ENCODE assay signal across 8 cellular contexts in genomic region chr7:76393116-76394031, GRCh38. TPM values are rescaled to one million over a fixed set of nuclear protein-coding genes. Genes with fewer than 3 reads are reported as not detected.
DNase-seq lines count a peak whose midpoint lies in the region; ATAC-seq and TF ChIP-seq lines count a peak whose summit lies in the region.

No MANE protein-coding gene starts in this region.

- H3K4me3 ChIP-seq in DND-41 (ENCODE audit: low read depth in 1 of 2, low read length in 2 of 2) (peak overlapping the region; percentile 10 to 71; a peak in 3 of 4 replicates), Panc1 (ENCODE audit: low read depth in 2 of 2, low read length in 2 of 2) (peak overlapping the region; percentile 57 to 67), fibroblast of mammary gland (ENCODE audit: control insufficient read depth, low read depth, low read length) (peak overlapping the region; percentile 52)

- TF ChIP-seq CTCF in DND-41 (IDR thresholded peaks at IDR 0.05; ENCODE audit: borderline replicate concordance, extremely low read depth, low read length, poor library complexity, severe bottlenecking) (no peak), Panc1 (IDR thresholded peaks at IDR 0.05) (no peak), fibroblast of mammary gland (conservative IDR thresholded peaks at IDR 0.05; ENCODE audit: control insufficient read depth, insufficient read depth, low read depth, low read length) (no peak)

- no peaks in the 10 kb centered on the region for H3K9me3 ChIP-seq in DND-41 (ENCODE audit: insufficient read depth, low read length, severe bottlenecking)
- no peaks in the 10 kb centered on the region for H3K9me3 ChIP-seq in Panc1 (ENCODE audit: control insufficient read depth, insufficient read depth, low read depth, low read length)

- H3K36me3 ChIP-seq in DND-41 (ENCODE audit: insufficient read depth, low read length) (no peaks in the 10 kb centered on the region), Panc1 (ENCODE audit: control insufficient read depth, insufficient read depth, low read length) (no peaks in the 10 kb centered on the region)

- ATAC-seq in DND-41 (ENCODE audit: insufficient read depth, low read depth) (peak; percentile 94), GM21737 (IDR thresholded peaks at IDR 0.05; ENCODE audit: unreplicated experiment) (peak; percentile 89), Panc1 (peak; percentile 88)
- peak; percentile 90 to 93 for ATAC-seq in natural killer cell treated with Interleukin-12 subunit alpha and Interleukin-12 subunit beta and Interleukin-15 and Interleukin-18, amount 100 ng/mL, for 72 hours

- peak overlapping the region; percentile 91 for H2AFZ ChIP-seq in DND-41 (ENCODE audit: low read depth, low read length)

- peak; percentile 88 for DNase-seq in DND-41
- peak; percentile 92 for DNase-seq in KBM-7
- DNase-seq in Panc1 (ENCODE audit: low read depth, low spot score) = peak; percentile 85
- peak; percentile 90 for DNase-seq in activated T-helper 1 cell treated with anti-CD3 and anti-CD28 coated beads, Interleukin-12 subunit alpha, Interleukin-12 subunit beta, Interleukin-2, Interleukin-4 antibody, amounts not matched to agents 30 ng/mL and 10 ng/mL and 1 ng/mL, durations not matched to agents 14 hours and 24 hours and 36 hours (ENCODE audit: low spot score)
- DNase-seq in fibroblast of mammary gland (ENCODE audit: low read depth) = peak; percentile 80
- peak; percentile 95 for DNase-seq in natural killer cell treated with Interleukin-12 subunit alpha and Interleukin-12 subunit beta and Interleukin-15 and Interleukin-18, amount 100 ng/mL, for 72 hours (ENCODE audit: low spot score)
- DNase-seq in stimulated activated naive CD4-positive, alpha-beta T cell treated with Interleukin-2 at 50 U/mL for 16 hours (lab: John Stamatoyannopoulos, UW) = peak; percentile 85

- H3K27ac Mint-ChIP-seq in activated T-helper 1 cell treated with anti-CD3 and anti-CD28 coated beads, Interleukin-12 subunit alpha, Interleukin-12 subunit beta, Interleukin-2, Interleukin-4 antibody, amounts not matched to agents 30 ng/mL and 10 ng/mL and 1 ng/mL, durations not matched to agents 14 hours and 24 hours and 36 hours = peak overlapping the region; percentile 97
- H3K27ac Mint-ChIP-seq in natural killer cell treated with Interleukin-12 subunit alpha and Interleukin-12 subunit beta and Interleukin-15 and Interleukin-18, amount 100 ng/mL, for 72 hours = peak overlapping the region; percentile 69 to 90

- H3K4me1 ChIP-seq in DND-41 (ENCODE audit: insufficient read depth, low read length) (peaks cover 24% of the 10 kb centered on the region), Panc1 (ENCODE audit: control insufficient read depth, insufficient read depth, low read length) (peaks cover 10% of the 10 kb centered on the region)

- H3K9me3 Mint-ChIP-seq in activated T-helper 1 cell treated with anti-CD3 and anti-CD28 coated beads, Interleukin-12 subunit alpha, Interleukin-12 subunit beta, Interleukin-2, Interleukin-4 antibody, amounts not matched to agents 30 ng/mL and 10 ng/mL and 1 ng/mL, durations not matched to agents 14 hours and 24 hours and 36 hours = no peaks in the 10 kb centered on the region
- no peaks in the 10 kb centered on the region for H3K9me3 Mint-ChIP-seq in natural killer cell treated with Interleukin-12 subunit alpha and Interleukin-12 subunit beta and Interleukin-15 and Interleukin-18, amount 100 ng/mL, for 72 hours

- peak overlapping the region; percentile 69 for H3K9ac ChIP-seq in DND-41 (ENCODE audit: low read depth, low read length)

- H3K27me3 Mint-ChIP-seq in activated T-helper 1 cell treated with anti-CD3 and anti-CD28 coated beads, Interleukin-12 subunit alpha, Interleukin-12 subunit beta, Interleukin-2, Interleukin-4 antibody, amounts not matched to agents 30 ng/mL and 10 ng/mL and 1 ng/mL, durations not matched to agents 14 hours and 24 hours and 36 hours (ENCODE audit: insufficient read depth) = peaks cover 2% of the 10 kb centered on the region
- no peaks in the 10 kb centered on the region for H3K27me3 Mint-ChIP-seq in natural killer cell treated with Interleukin-12 subunit alpha and Interleukin-12 subunit beta and Interleukin-15 and Interleukin-18, amount 100 ng/mL, for 72 hours

- in situ Hi-C loops in KBM-7 (cut with MboI; ENCODE audit: low pct_unique_long_range_greater_than_20kb, low sequenced_read_pairs) = no loop called here
- in situ Hi-C loops in Panc1 (cut with HindIII; ENCODE audit: low pct_unique_long_range_greater_than_20kb, low sequenced_read_pairs) = no loop called here

- no peaks in the 10 kb centered on the region for H3K36me3 Mint-ChIP-seq in activated T-helper 1 cell treated with anti-CD3 and anti-CD28 coated beads, Interleukin-12 subunit alpha, Interleukin-12 subunit beta, Interleukin-2, Interleukin-4 antibody, amounts not matched to agents 30 ng/mL and 10 ng/mL and 1 ng/mL, durations not matched to agents 14 hours and 24 hours and 36 hours (ENCODE audit: low read depth)
- no peaks in the 10 kb centered on the region for H3K36me3 Mint-ChIP-seq in natural killer cell treated with Interleukin-12 subunit alpha and Interleukin-12 subunit beta and Interleukin-15 and Interleukin-18, amount 100 ng/mL, for 72 hours

- H3K79me2 ChIP-seq in DND-41 (ENCODE audit: insufficient read depth, low read length) = no peaks in the 10 kb centered on the region

- no peaks in the 10 kb centered on the region for H4K20me1 ChIP-seq in DND-41 (ENCODE audit: insufficient read depth, low read length)

- intact Hi-C loops in Panc1 (cut with micrococcal nuclease; ENCODE audit: unreplicated experiment) = no loop called here
- intact Hi-C loops in activated T-helper 1 cell treated with anti-CD3 and anti-CD28 coated beads, Interleukin-12 subunit alpha, Interleukin-12 subunit beta, Interleukin-2, Interleukin-4 antibody, amounts not matched to agents 30 ng/mL and 10 ng/mL and 1 ng/mL, durations not matched to agents 14 hours and 24 hours and 36 hours (cut with micrococcal nuclease) = loop anchor here (1.0 kb wide), 2 partner anchors 34 to 75 kb away; no protein-coding TSS in a partner anchor

- peaks cover 33% of the 10 kb centered on the region for H3K4me1 Mint-ChIP-seq in activated T-helper 1 cell treated with anti-CD3 and anti-CD28 coated beads, Interleukin-12 subunit alpha, Interleukin-12 subunit beta, Interleukin-2, Interleukin-4 antibody, amounts not matched to agents 30 ng/mL and 10 ng/mL and 1 ng/mL, durations not matched to agents 14 hours and 24 hours and 36 hours (ENCODE audit: low read depth)
- peaks cover 11 to 13% of the 10 kb centered on the region in 2 donors for H3K4me1 Mint-ChIP-seq in natural killer cell treated with Interleukin-12 subunit alpha and Interleukin-12 subunit beta and Interleukin-15 and Interleukin-18, amount 100 ng/mL, for 72 hours (ENCODE audit: low read depth in 2 of 2)

- H3K4me3 Mint-ChIP-seq in activated T-helper 1 cell treated with anti-CD3 and anti-CD28 coated beads, Interleukin-12 subunit alpha, Interleukin-12 subunit beta, Interleukin-2, Interleukin-4 antibody, amounts not matched to agents 30 ng/mL and 10 ng/mL and 1 ng/mL, durations not matched to agents 14 hours and 24 hours and 36 hours = peak overlapping the region; percentile 86
- H3K4me3 Mint-ChIP-seq in natural killer cell treated with Interleukin-12 subunit alpha and Interleukin-12 subunit beta and Interleukin-15 and Interleukin-18, amount 100 ng/mL, for 72 hours = peak overlapping the region; percentile 78

- H3K27ac ChIP-seq in DND-41 (ENCODE audit: low read length) = peak overlapping the region; percentile 76
- H3K27ac ChIP-seq in Panc1 (ENCODE audit: low read length) = peak overlapping the region; percentile 97

- H3K27me3 ChIP-seq in DND-41 (ENCODE audit: insufficient read depth, low read length, poor library complexity) (no peaks in the 10 kb centered on the region), Panc1 (ENCODE audit: control insufficient read depth, insufficient read depth, low read length) (no peaks in the 10 kb centered on the region)

- BruUV-seq in Panc1 (replicated peaks; lab: Mats Ljungman, UMichigan) = no TSS peak

- H3K4me2 ChIP-seq in DND-41 (ENCODE audit: insufficient read depth, low read length) = peak overlapping the region; percentile 91

- CTCF ChIA-PET in Panc1 (lab: Charles Lee) = interaction anchor here (0.6 kb wide), 1 partner anchor 33 kb away, joined by 7 read pairs; no protein-coding TSS in a partner anchor

- POLR2A ChIA-PET in Panc1 (lab: Charles Lee) = no interaction called here

RNA-seq across cellular contexts. Expression of gene SSC4D, which starts 16.1 kb away (rescaled TPM):
- total RNA-seq in Panc1 (2021; ENCODE audit: unreplicated experiment) = 1.6 TPM
- polyA plus RNA-seq in Panc1 (2012; ENCODE audit: insufficient read length) = 2.3 TPM
- 0.64 and 0.73 TPM in 2 replicates for total RNA-seq in activated T-helper 1 cell treated with anti-CD3 and anti-CD28 coated beads, Interleukin-12 subunit alpha, Interleukin-12 subunit beta, Interleukin-2, Interleukin-4 antibody, amounts not matched to agents 30 ng/mL and 10 ng/mL and 1 ng/mL, durations not matched to agents 14 hours and 24 hours and 36 hours
- under 1 TPM; 0.24 to 0.47 TPM for total RNA-seq in natural killer cell treated with Interleukin-12 subunit alpha and Interleukin-12 subunit beta and Interleukin-15 and Interleukin-18, amount 100 ng/mL, for 72 hours

RNA-seq across cellular contexts. Expression of gene ZP3, which starts 31.4 kb away (rescaled TPM):
- total RNA-seq in Panc1 (2021; ENCODE audit: unreplicated experiment) = 23.3 TPM
- polyA plus RNA-seq in Panc1 (2012; ENCODE audit: insufficient read length) = 50.3 TPM
- total RNA-seq in activated T-helper 1 cell treated with anti-CD3 and anti-CD28 coated beads, Interleukin-12 subunit alpha, Interleukin-12 subunit beta, Interleukin-2, Interleukin-4 antibody, amounts not matched to agents 30 ng/mL and 10 ng/mL and 1 ng/mL, durations not matched to agents 14 hours and 24 hours and 36 hours = 4.0 and 4.2 TPM in 2 replicates
- total RNA-seq in natural killer cell treated with Interleukin-12 subunit alpha and Interleukin-12 subunit beta and Interleukin-15 and Interleukin-18, amount 100 ng/mL, for 72 hours = 1 to 10 TPM in 1 of 2 donors, under 1 TPM in 1; 0.39 to 8.4 TPM

RNA-seq across cellular contexts. Expression of gene YWHAG, which starts 34.6 kb away (rescaled TPM):
- total RNA-seq in Panc1 (2021; ENCODE audit: unreplicated experiment) = 210 TPM
- 172 TPM for polyA plus RNA-seq in Panc1 (2012; ENCODE audit: insufficient read length)
- total RNA-seq in activated T-helper 1 cell treated with anti-CD3 and anti-CD28 coated beads, Interleukin-12 subunit alpha, Interleukin-12 subunit beta, Interleukin-2, Interleukin-4 antibody, amounts not matched to agents 30 ng/mL and 10 ng/mL and 1 ng/mL, durations not matched to agents 14 hours and 24 hours and 36 hours = 165 and 167 TPM in 2 replicates
- 100 to 1,000 TPM; 115 to 154 TPM for total RNA-seq in natural killer cell treated with Interleukin-12 subunit alpha and Interleukin-12 subunit beta and Interleukin-15 and Interleukin-18, amount 100 ng/mL, for 72 hours

Comparison
In these comparisons a context has a peak if more than half of its experiments do, and no peak if none do; other contexts are left out.
1. Peak in every context shown above with its lines: DNase-seq, ATAC-seq, H3K4me3 ChIP-seq and H3K27ac ChIP-seq.